Comparison of ENCODE assay signal across 8 cellular contexts in genomic region chr20:8389381-8390368, GRCh38.
A peak's percentile ranks its signal among the peaks of the same experiment; 100 is the strongest.
DNase-seq lines count a peak whose midpoint lies in the region; ATAC-seq, FAIRE-seq and TF ChIP-seq lines count a peak whose summit lies in the region.

No MANE protein-coding gene starts in this region.

- no peak overlapping the region for H3K4me3 ChIP-seq in RWPE2 (ENCODE audit: severe bottlenecking)

- no peak overlapping the region for H3K4me3 Mint-ChIP-seq in osteocyte (ENCODE audit: unreplicated experiment)

- peaks cover 49% of the 10 kb centered on the region for H3K4me1 Mint-ChIP-seq in osteocyte (ENCODE audit: unreplicated experiment)

- no peaks in the 10 kb centered on the region for H3K27me3 ChIP-seq in RWPE2 (ENCODE audit: insufficient read depth, poor library complexity, severe bottlenecking)

- H3K9me3 ChIP-seq in RWPE2 (ENCODE audit: severe bottlenecking) = no peaks in the 10 kb centered on the region

- no peak for FAIRE-seq in D721Med (lab: Jason Lieb, UNC)

- 0 out of 3 replicates have a peak, but pooled peaks have one; percentile 25 for ATAC-seq in RWPE2 (ENCODE audit: low read depth)
- ATAC-seq in HG02840 (IDR thresholded peaks at IDR 0.05; ENCODE audit: low FRiP score, unreplicated experiment) = no peak
- ATAC-seq in GM18867 (IDR thresholded peaks at IDR 0.05; ENCODE audit: unreplicated experiment) = no peak

- H3K27ac Mint-ChIP-seq in osteocyte (ENCODE audit: unreplicated experiment) = peak overlapping the region; percentile 38

- H3K27me3 Mint-ChIP-seq in osteocyte (ENCODE audit: unreplicated experiment) = no peaks in the 10 kb centered on the region

- H3K36me3 ChIP-seq in RWPE2 (ENCODE audit: low read depth) = no peaks in the 10 kb centered on the region

- peaks cover 3% of the 10 kb centered on the region for H3K9me3 Mint-ChIP-seq in osteocyte (ENCODE audit: unreplicated experiment)

- H3K4me1 ChIP-seq in RWPE2 (ENCODE audit: insufficient read depth, poor library complexity, severe bottlenecking) = no peaks in the 10 kb centered on the region

- peak; percentile 51 for TF ChIP-seq CTCF in D721Med (IDR thresholded peaks at IDR 0.05; ENCODE audit: insufficient read depth, missing control alignments)
- peak; percentile 82 for TF ChIP-seq CTCF in RWPE2 (IDR thresholded peaks at IDR 0.05; ENCODE audit: poor library complexity, severe bottlenecking)
- TF ChIP-seq CTCF in osteocyte (IDR thresholded peaks at IDR 0.05) = peak; percentile 62

- H3K27ac ChIP-seq in RWPE2 (ENCODE audit: poor library complexity, severe bottlenecking) = no peak overlapping the region

- no peaks in the 10 kb centered on the region for H3K36me3 Mint-ChIP-seq in osteocyte (ENCODE audit: unreplicated experiment)

- no peak for DNase-seq in D721Med (ENCODE audit: insufficient read length, low spot score)
- peak; percentile 15 for DNase-seq in LHCN-M2 (ENCODE audit: low read depth)
- no peak for DNase-seq in RWPE2 (ENCODE audit: low spot score)
- DNase-seq in fibroblast of peridontal ligament (ENCODE audit: extremely low read depth) = peak; percentile 92
- no peak for DNase-seq in osteocyte (ENCODE audit: extremely low spot score, unreplicated experiment)
- DNase-seq in activated T-cell treated with anti-CD3 and anti-CD28 coated beads, Interleukin-2, amount 50 U/mL, for 1 hour = no peak

Comparison
In these comparisons a context has a peak if more than half of its experiments do, and no peak if none do; other contexts are left out.
1. DNase-seq: peak in LHCN-M2 (single experiment) and fibroblast of peridontal ligament (single experiment); none in D721Med (single experiment), RWPE2 (single experiment), osteocyte (single experiment) and activated T-cell treated with anti-CD3 and anti-CD28 coated beads, Interleukin-2, amount 50 U/mL, for 1 hour (single experiment).
2. Peak in every context shown above with its lines, with median percentiles within 50 percentile points of each other: CTCF ChIP-seq.